Comparison of ENCODE assay signal across 7 cellular contexts in genomic region chr12:56103066-56103711, GRCh38. TPM values are rescaled to one million over a fixed set of nuclear protein-coding genes. Genes with fewer than 3 reads are reported as not detected.
A peak's percentile ranks its signal among the peaks of the same experiment; 100 is the strongest.
DNase-seq lines count a peak whose midpoint lies in the region; ATAC-seq, FAIRE-seq and TF ChIP-seq lines count a peak whose summit lies in the region.
"Had no signal": no experiment of that assay in that cellular context is flagged by ENCODE, and none has a peak within 500 bp of the region (broad histone marks: within the 10 kb centered on the region; RNA-seq: fewer than 3 reads in every experiment).

No MANE protein-coding gene starts in this region.

- H3K27ac ChIP-seq in endothelial cell of umbilical vein (ENCODE audit: insufficient read depth, low read depth, low read length) (no peak overlapping the region), stomach smooth muscle (ENCODE audit: low read length) (peak overlapping the region; percentile 86)

- no peak for TF ChIP-seq CTCF in endothelial cell of umbilical vein (IDR thresholded peaks at IDR 0.05; ENCODE audit: extremely low read depth in 1 of 2, insufficient read depth in 1 of 2, low read depth in 1 of 2, low read length in 2 of 2)

- DNase-seq in DMS79 treated with DMSO at 0.1 percent for 48 hours (lab: John Stamatoyannopoulos, UW) (peak; percentile 8), DMS79 (lab: John Stamatoyannopoulos, UW) (no peak), endothelial cell of umbilical vein (ENCODE audit: low read depth, low spot score) (no peak), glomerular visceral epithelial cell (ENCODE audit: extremely low spot score) (no peak)

- dilution Hi-C loops in endothelial cell of umbilical vein (cut with MboI; ENCODE audit: extremely low pct_ligation_motif_present, low sequenced_read_pairs) = no loop called here

- H3K4me1 ChIP-seq in endothelial cell of umbilical vein (ENCODE audit: control insufficient read depth, extremely low read depth, insufficient read depth, low read length) (peaks cover 29% of the 10 kb centered on the region), stomach smooth muscle (ENCODE audit: control insufficient read depth, insufficient read depth, low read length) (peaks cover 26% of the 10 kb centered on the region)

- H4K20me1 ChIP-seq in endothelial cell of umbilical vein (replicated peaks; ENCODE audit: control insufficient read depth, extremely low read depth, insufficient read depth, low read length) = no peaks in the 10 kb centered on the region

- peak overlapping the region; percentile 59 for H3K4me2 ChIP-seq in endothelial cell of umbilical vein (ENCODE audit: insufficient read depth, low read length)

- CTCF ChIA-PET in endothelial cell of umbilical vein (lab: Charles Lee) = interaction anchor here (0.9 to 5.3 kb wide), 7 partner anchors 15 to 363 kb away, joined by 3 to 59 read pairs (median 21); partner anchors contain the start of genes ERBB3 and ZC3H10

- FAIRE-seq in endothelial cell of umbilical vein (lab: Jason Lieb, UNC) = no peak
- FAIRE-seq: A204.1 had no signal

- no peak for TF ChIP-seq POLR2A in endothelial cell of umbilical vein (IDR thresholded peaks at IDR 0.05; ENCODE audit: low read depth, low read length)

- peak overlapping the region; percentile 75 for H2AFZ ChIP-seq in endothelial cell of umbilical vein (ENCODE audit: low read depth, low read length)

- H3K36me3 ChIP-seq in endothelial cell of umbilical vein (ENCODE audit: control insufficient read depth in 2 of 2, extremely low read depth in 1 of 2, insufficient read depth in 2 of 2, low read length in 2 of 2) (peaks cover 6 to 7% of the 10 kb centered on the region in 2 experiments), stomach smooth muscle (ENCODE audit: control insufficient read depth in 2 of 2, insufficient read depth in 2 of 2, low read length in 2 of 2) (peaks cover 11 to 15% of the 10 kb centered on the region in 2 donors)

- no peaks in the 10 kb centered on the region for H3K9me3 ChIP-seq in endothelial cell of umbilical vein (replicated peaks; ENCODE audit: control insufficient read depth, insufficient read depth, low read length)
- H3K9me3 ChIP-seq in stomach smooth muscle (ENCODE audit: control insufficient read depth in 2 of 2, low read length in 2 of 2) = no peaks in the 10 kb centered on the region

- H3K9me1 ChIP-seq in endothelial cell of umbilical vein (replicated peaks; ENCODE audit: control insufficient read depth, extremely low read depth, insufficient read depth, low read length) = no peaks in the 10 kb centered on the region

- POLR2A ChIA-PET in endothelial cell of umbilical vein (lab: Charles Lee) = interaction anchor here (1.2 to 3.3 kb wide), 4 partner anchors 13 to 106 kb away, joined by 4 to 37 read pairs (median 6); partner anchors contain the start of genes RPL41, SUOX and ZC3H10

- no peak for ATAC-seq in HG03175 (IDR thresholded peaks at IDR 0.05; ENCODE audit: unreplicated experiment)

- H3K4me3 ChIP-seq in endothelial cell of umbilical vein (replicated peaks in 1 of 3; ENCODE audit: insufficient read depth in 1 of 3, low read depth in 1 of 3, low read length in 3 of 3) (peak overlapping the region in 1 of 3 experiments; percentile 50), stomach smooth muscle (ENCODE audit: low read length in 2 of 2) (peak overlapping the region; percentile 94 to 96)

- intact Hi-C loops in endothelial cell of umbilical vein (cut with micrococcal nuclease) = no loop called here

- H3K27me3 ChIP-seq in endothelial cell of umbilical vein (ENCODE audit: control insufficient read depth in 2 of 2, insufficient read depth in 2 of 2, low read length in 2 of 2) (peaks cover 0 to 6% of the 10 kb centered on the region in 2 experiments), stomach smooth muscle (ENCODE audit: control insufficient read depth in 1 of 2, insufficient read depth in 2 of 2, low read length in 2 of 2) (no peaks in the 10 kb centered on the region)

- BruUV-seq in endothelial cell of umbilical vein (replicated peaks; lab: Mats Ljungman, UMichigan) = no TSS peak

- peaks cover 35% of the 10 kb centered on the region for H3K79me2 ChIP-seq in endothelial cell of umbilical vein (ENCODE audit: control insufficient read depth, insufficient read depth, low read length)

- H3K9ac ChIP-seq in endothelial cell of umbilical vein (replicated peaks; ENCODE audit: extremely low read depth, insufficient read depth, low read length) (peak overlapping the region; percentile 35), stomach smooth muscle (ENCODE audit: low read length in 2 of 2) (peak overlapping the region in 1 of 2 donors; percentile 94)

TF ChIP-seq in endothelial cell of umbilical vein, 7 proteins besides CTCF, POLR2A, EP300 and RAD21:
- TF ChIP-seq FOS (IDR thresholded peaks at IDR 0.05; ENCODE audit: borderline replicate concordance, insufficient read depth, low read length) = no peak
TF ChIP-seq in endothelial cell of umbilical vein: peak in this region for 0.

RNA-seq across cellular contexts. Expression of gene PA2G4, which starts 1.2 kb away (rescaled TPM):
- total RNA-seq in endothelial cell of umbilical vein = 170 and 188 TPM in 2 replicates
- polyA plus RNA-seq in endothelial cell of umbilical vein = 94.2 and 121 TPM in 2 replicates
- 223 and 250 TPM in 2 replicates for polyA plus RNA-seq in endothelial cell of umbilical vein (2011; cell fraction: cytosol; rRNA removed)
- 154 and 214 TPM in 2 replicates for polyA plus RNA-seq in endothelial cell of umbilical vein (2011; cell fraction: nucleus; rRNA removed)
- polyA plus RNA-seq in endothelial cell of umbilical vein (2012) = 200 and 296 TPM in 2 replicates
- 85.5 and 96.0 TPM in 2 replicates for polyA minus RNA-seq in endothelial cell of umbilical vein
- 177 TPM for polyA minus RNA-seq in endothelial cell of umbilical vein (2011; cell fraction: cytosol; rRNA and poly(A)+ RNA removed)
- 41.8 and 42.7 TPM in 2 replicates for polyA minus RNA-seq in endothelial cell of umbilical vein (2011; cell fraction: nucleus; rRNA and poly(A)+ RNA removed)

RNA-seq across cellular contexts. Expression of gene RPL41, which starts 13.2 kb away (rescaled TPM):
- 3,212 and 3,428 TPM in 2 replicates for total RNA-seq in endothelial cell of umbilical vein
- 9,033 and 9,990 TPM in 2 replicates for polyA plus RNA-seq in endothelial cell of umbilical vein
- polyA plus RNA-seq in endothelial cell of umbilical vein (2011; cell fraction: cytosol; rRNA removed) = 14,118 and 16,245 TPM in 2 replicates
- polyA plus RNA-seq in endothelial cell of umbilical vein (2011; cell fraction: nucleus; rRNA removed) = 3,801 and 4,276 TPM in 2 replicates
- 9,351 and 9,763 TPM in 2 replicates for polyA plus RNA-seq in endothelial cell of umbilical vein (2012)
- 1,710 and 2,069 TPM in 2 replicates for polyA minus RNA-seq in endothelial cell of umbilical vein
- polyA minus RNA-seq in endothelial cell of umbilical vein (2011; cell fraction: cytosol; rRNA and poly(A)+ RNA removed) = 1,085 TPM
- polyA minus RNA-seq in endothelial cell of umbilical vein (2011; cell fraction: nucleus; rRNA and poly(A)+ RNA removed) = 238 and 301 TPM in 2 replicates

RNA-seq across cellular contexts. Expression of gene ZC3H10, which starts 14.9 kb away (rescaled TPM):
- total RNA-seq in endothelial cell of umbilical vein = 8.7 and 10.1 TPM in 2 replicates
- 2.6 and 3.0 TPM in 2 replicates for polyA plus RNA-seq in endothelial cell of umbilical vein
- polyA plus RNA-seq in endothelial cell of umbilical vein (2011; cell fraction: cytosol; rRNA removed) = 1.3 and 1.5 TPM in 2 replicates
- polyA plus RNA-seq in endothelial cell of umbilical vein (2011; cell fraction: nucleus; rRNA removed) = 5.0 and 6.5 TPM in 2 replicates
- 3.1 and 3.8 TPM in 2 replicates for polyA plus RNA-seq in endothelial cell of umbilical vein (2012)
- polyA minus RNA-seq in endothelial cell of umbilical vein = 12.2 and 15.4 TPM in 2 replicates
- polyA minus RNA-seq in endothelial cell of umbilical vein (2011; cell fraction: cytosol; rRNA and poly(A)+ RNA removed) = 3.3 TPM
- 13.9 and 21.3 TPM in 2 replicates for polyA minus RNA-seq in endothelial cell of umbilical vein (2011; cell fraction: nucleus; rRNA and poly(A)+ RNA removed)

RNA-seq across cellular contexts. Expression of gene ERBB3, which starts 23.2 kb away (rescaled TPM):
- 0.11 TPM in 1 of 2 replicates, not detected in the other for total RNA-seq in endothelial cell of umbilical vein
- polyA plus RNA-seq in endothelial cell of umbilical vein = 0.08 and 1.5 TPM in 2 replicates
- polyA plus RNA-seq in endothelial cell of umbilical vein (2011; cell fraction: cytosol; rRNA removed) = 0.12 and 0.23 TPM in 2 replicates
- 0.34 TPM in 1 of 2 replicates, not detected in the other for polyA plus RNA-seq in endothelial cell of umbilical vein (2011; cell fraction: nucleus; rRNA removed)
- 0.29 TPM in 1 of 2 replicates, not detected in the other for polyA plus RNA-seq in endothelial cell of umbilical vein (2012)
- 0.30 and 0.32 TPM in 2 replicates for polyA minus RNA-seq in endothelial cell of umbilical vein
- polyA minus RNA-seq in endothelial cell of umbilical vein (2011; cell fraction: cytosol; rRNA and poly(A)+ RNA removed) = 10.3 TPM
- not detected in 2 replicates for polyA minus RNA-seq in endothelial cell of umbilical vein (2011; cell fraction: nucleus; rRNA and poly(A)+ RNA removed)

RNA-seq across cellular contexts. Expression of gene ESYT1, which starts 24.9 kb away (rescaled TPM):
- total RNA-seq in endothelial cell of umbilical vein = 133 and 161 TPM in 2 replicates
- 233 and 234 TPM in 2 replicates for polyA plus RNA-seq in endothelial cell of umbilical vein
- 159 and 161 TPM in 2 replicates for polyA plus RNA-seq in endothelial cell of umbilical vein (2011; cell fraction: cytosol; rRNA removed)
- 247 and 260 TPM in 2 replicates for polyA plus RNA-seq in endothelial cell of umbilical vein (2011; cell fraction: nucleus; rRNA removed)
- 106 and 110 TPM in 2 replicates for polyA plus RNA-seq in endothelial cell of umbilical vein (2012)
- polyA minus RNA-seq in endothelial cell of umbilical vein = 309 and 339 TPM in 2 replicates
- 102 TPM for polyA minus RNA-seq in endothelial cell of umbilical vein (2011; cell fraction: cytosol; rRNA and poly(A)+ RNA removed)
- polyA minus RNA-seq in endothelial cell of umbilical vein (2011; cell fraction: nucleus; rRNA and poly(A)+ RNA removed) = 90.2 and 91.4 TPM in 2 replicates
